ENCODE assay signal across 8 cellular contexts in the genomic region with DNA sequence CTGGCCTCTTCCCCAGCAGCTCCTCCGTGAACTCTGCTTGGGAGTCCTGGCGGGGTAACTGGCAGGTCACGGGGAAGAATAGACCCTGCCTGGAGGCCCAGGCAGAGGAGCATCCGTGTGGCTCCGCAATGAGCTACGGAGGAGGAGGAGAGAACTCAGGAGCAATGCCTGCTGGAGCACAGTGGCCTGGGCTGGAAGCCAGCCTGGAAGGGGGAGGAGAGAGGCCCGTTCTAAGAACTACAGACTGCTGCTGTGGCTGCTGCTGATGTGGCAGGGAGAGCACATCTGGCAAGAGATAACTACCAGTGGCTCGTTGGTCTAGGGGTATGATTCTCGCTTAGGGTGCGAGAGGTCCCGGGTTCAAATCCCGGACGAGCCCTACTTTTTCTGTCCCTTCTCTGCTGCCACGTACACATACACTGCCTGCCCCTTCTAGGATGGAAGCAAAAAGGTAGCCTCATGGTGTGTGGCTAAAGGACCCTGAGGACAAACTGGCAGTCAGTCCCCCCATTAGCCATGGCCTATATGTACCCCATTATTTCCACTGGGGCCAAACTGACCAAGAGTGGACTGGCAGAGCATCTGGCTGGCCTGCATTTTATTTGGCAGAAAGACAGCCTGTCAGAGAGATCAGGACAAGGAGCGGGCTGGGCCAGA. TPM values are rescaled to one million over a fixed set of nuclear protein-coding genes. Genes with fewer than 3 reads are reported as not detected.
A peak's percentile ranks its signal among the peaks of the same experiment; 100 is the strongest.
DNase-seq lines count a peak whose midpoint lies in the region; ATAC-seq and TF ChIP-seq lines count a peak whose summit lies in the region.

No MANE protein-coding gene starts in this region.

- no peaks in the 10 kb centered on the region for H3K36me3 Mint-ChIP-seq in activated CD8-positive, alpha-beta memory T cell treated with anti-CD3 and anti-CD28 coated beads, Interleukin-2, amount 10 ng/mL, durations not matched to agents 7 days and 5 days

- no peak overlapping the region for H3K27ac Mint-ChIP-seq in activated CD8-positive, alpha-beta memory T cell treated with anti-CD3 and anti-CD28 coated beads, Interleukin-2, amount 10 ng/mL, durations not matched to agents 7 days and 5 days

- H3K9me3 ChIP-seq in tibial nerve = peaks cover 0 to 5% (median under 1%) of the 10 kb centered on the region in 4 donors

- WGBS in tibial nerve, 2 donors = 23 to 31% methylated on average over 14 to 15 of the region's 15 CpGs

- no peak overlapping the region for H3K4me3 ChIP-seq in tibial nerve

- H3K27ac ChIP-seq in tibial nerve = no peak overlapping the region

- TF ChIP-seq EP300 in tibial nerve (IDR thresholded peaks at IDR 0.05) = no peak

- CTCF ChIA-PET in activated CD8-positive, alpha-beta memory T cell treated with anti-CD3 and anti-CD28 coated beads, Interleukin-2, amount 10 ng/mL, durations not matched to agents 7 days and 5 days (lab: Charles Lee) = no interaction called here

- H3K4me1 ChIP-seq in tibial nerve = peaks cover 0 to 2% (median 0%) of the 10 kb centered on the region in 4 donors

- H3K36me3 ChIP-seq in tibial nerve = no peaks in the 10 kb centered on the region

- peaks cover 2% of the 10 kb centered on the region for H3K9me3 Mint-ChIP-seq in activated CD8-positive, alpha-beta memory T cell treated with anti-CD3 and anti-CD28 coated beads, Interleukin-2, amount 10 ng/mL, durations not matched to agents 7 days and 5 days (ENCODE audit: low read depth)

- no peak for TF ChIP-seq POLR2A in tibial nerve (IDR thresholded peaks at IDR 0.05)

- no peak for TF ChIP-seq CTCF in tibial nerve (IDR thresholded peaks at IDR 0.05)

- no peak for ATAC-seq in activated CD8-positive, alpha-beta memory T cell treated with anti-CD3 and anti-CD28 coated beads, Interleukin-2, amount 10 ng/mL, durations not matched to agents 7 days and 5 days
- ATAC-seq in HG03432 (IDR thresholded peaks at IDR 0.05; ENCODE audit: unreplicated experiment) (no peak), HG03354 (IDR thresholded peaks at IDR 0.05; ENCODE audit: poor library complexity, severe bottlenecking, unreplicated experiment) (no peak)

- H3K4me3 Mint-ChIP-seq in activated CD8-positive, alpha-beta memory T cell treated with anti-CD3 and anti-CD28 coated beads, Interleukin-2, amount 10 ng/mL, durations not matched to agents 7 days and 5 days = no peak overlapping the region

- DNase-seq in stimulated activated CD4-positive, alpha-beta T cell treated with anti-CD3 and anti-CD28 coated beads, Interleukin-15, amount 100 ng/mL, for 24 hours = peak; percentile 30
- no peak for DNase-seq in stimulated activated CD4-positive, alpha-beta T cell treated with anti-CD3 and anti-CD28 coated beads, Interleukin-4, amount 100 ng/mL, for 1 hour
- DNase-seq in brain pericyte (ENCODE audit: low read depth, low spot score) (peak; percentile 46), islet precursor cell (peak; percentile 96), tibial nerve (ENCODE audit: low spot score in 2 of 2) (peak; percentile 44 to 72)
- DNase-seq in activated CD8-positive, alpha-beta memory T cell treated with anti-CD3 and anti-CD28 coated beads, Interleukin-2, amount 10 ng/mL, durations not matched to agents 7 days and 5 days = no peak

- peaks cover 18% of the 10 kb centered on the region for H3K27me3 Mint-ChIP-seq in activated CD8-positive, alpha-beta memory T cell treated with anti-CD3 and anti-CD28 coated beads, Interleukin-2, amount 10 ng/mL, durations not matched to agents 7 days and 5 days

- H3K27me3 ChIP-seq in tibial nerve = no peaks in the 10 kb centered on the region

- no peaks in the 10 kb centered on the region for H3K4me1 Mint-ChIP-seq in activated CD8-positive, alpha-beta memory T cell treated with anti-CD3 and anti-CD28 coated beads, Interleukin-2, amount 10 ng/mL, durations not matched to agents 7 days and 5 days

RNA-seq across cellular contexts. Expression of a gene that starts 7.7 kb away (rescaled TPM):
- not detected for total RNA-seq in tibial nerve
- total RNA-seq in activated CD8-positive, alpha-beta memory T cell treated with anti-CD3 and anti-CD28 coated beads, Interleukin-2, amount 10 ng/mL, durations not matched to agents 7 days and 5 days = not detected

RNA-seq across cellular contexts. Expression of a gene that starts 8.5 kb away (rescaled TPM):
- total RNA-seq in tibial nerve = 10 to 100 TPM in 1 of 4 donors, 1 to 10 TPM in 3; 4.5 to 12.4 (median 7.2) TPM
- 1 to 10 TPM; 4.4 to 5.8 TPM for total RNA-seq in activated CD8-positive, alpha-beta memory T cell treated with anti-CD3 and anti-CD28 coated beads, Interleukin-2, amount 10 ng/mL, durations not matched to agents 7 days and 5 days

RNA-seq across cellular contexts. Expression of a gene that starts 44.1 kb away (rescaled TPM):
- 10 to 100 TPM; 77.3 to 94.8 (median 90.0) TPM for total RNA-seq in tibial nerve
- 10 to 100 TPM; 28.2 to 39.0 TPM for total RNA-seq in activated CD8-positive, alpha-beta memory T cell treated with anti-CD3 and anti-CD28 coated beads, Interleukin-2, amount 10 ng/mL, durations not matched to agents 7 days and 5 days

RNA-seq across cellular contexts. Expression of a gene that starts 46.9 kb away (rescaled TPM):
- total RNA-seq in tibial nerve = 10 to 100 TPM in 2 of 4 donors, 1 to 10 TPM in 2; 5.5 to 13.5 (median 9.0) TPM
- total RNA-seq in activated CD8-positive, alpha-beta memory T cell treated with anti-CD3 and anti-CD28 coated beads, Interleukin-2, amount 10 ng/mL, durations not matched to agents 7 days and 5 days = not detected

Comparison
In these comparisons a context has a peak if more than half of its experiments do, and no peak if none do; other contexts are left out.
1. DNase-seq: peak in stimulated activated CD4-positive, alpha-beta T cell treated with anti-CD3 and anti-CD28 coated beads, Interleukin-15, amount 100 ng/mL, for 24 hours (single experiment), brain pericyte (single experiment), islet precursor cell (single experiment) and tibial nerve (2 of 2); none in stimulated activated CD4-positive, alpha-beta T cell treated with anti-CD3 and anti-CD28 coated beads, Interleukin-4, amount 100 ng/mL, for 1 hour (single experiment) and activated CD8-positive, alpha-beta memory T cell treated with anti-CD3 and anti-CD28 coated beads, Interleukin-2, amount 10 ng/mL, durations not matched to agents 7 days and 5 days (single experiment).